Comparison of ENCODE assay signal across 16 cellular contexts in genomic region chr14:21964180-21964579, GRCh38.
"Had no signal": no experiment of that assay in that cellular context is flagged by ENCODE, and none has a peak within 500 bp of the region (broad histone marks: within the 10 kb centered on the region; RNA-seq: fewer than 3 reads in every experiment).

No MANE protein-coding gene starts in this region.

- H3K4me3 Mint-ChIP-seq: effector memory CD8-positive, alpha-beta T cell; memory B cell; natural killer cell treated with Interleukin-12 subunit alpha and Interleukin-12 subunit beta and Interleukin-15 and Interleukin-18, amount 100 ng/mL, for 72 hours; WTC11 had no signal

- H3K9me3 Mint-ChIP-seq: effector memory CD8-positive, alpha-beta T cell; memory B cell; natural killer cell treated with Interleukin-12 subunit alpha and Interleukin-12 subunit beta and Interleukin-15 and Interleukin-18, amount 100 ng/mL, for 72 hours; stimulated activated effector memory CD8-positive, alpha-beta T cell treated with anti-CD3 and anti-CD28 coated beads, Interleukin-12 subunit alpha, Interleukin-12 subunit beta, amount 100 ng/mL, for 72 hours; WTC11 had no signal

- H3K36me3 Mint-ChIP-seq: memory B cell; natural killer cell treated with Interleukin-12 subunit alpha and Interleukin-12 subunit beta and Interleukin-15 and Interleukin-18, amount 100 ng/mL, for 72 hours; stimulated activated effector memory CD8-positive, alpha-beta T cell treated with anti-CD3 and anti-CD28 coated beads, Interleukin-12 subunit alpha, Interleukin-12 subunit beta, amount 100 ng/mL, for 72 hours; WTC11 had no signal

- H3K27me3 ChIP-seq: foreskin keratinocyte, left lung, upper lobe of right lung had no signal

- H3K27ac ChIP-seq: foreskin keratinocyte, left lung, SK-N-MC, thoracic aorta, upper lobe of right lung had no signal

- DNase-seq: dermis blood vessel endothelial cell; effector memory CD8-positive, alpha-beta T cell; foreskin keratinocyte; glutamatergic neuron; hypothalamus; kidney; left lung; stimulated activated CD4-positive, alpha-beta T cell treated with anti-CD3 and anti-CD28 coated beads, Interleukin-12 subunit alpha, Interleukin-12 subunit beta, amount 100 ng/mL, for 4 hours; stimulated activated CD4-positive, alpha-beta T cell treated with anti-CD3 and anti-CD28 coated beads, Interleukin-2, amount 100 ng/mL, for 24 hours; upper lobe of right lung had no signal

- ATAC-seq: effector memory CD8-positive, alpha-beta T cell; foreskin keratinocyte; left lung; natural killer cell treated with Interleukin-12 subunit alpha and Interleukin-12 subunit beta and Interleukin-15 and Interleukin-18, amount 100 ng/mL, for 72 hours; stimulated activated effector memory CD8-positive, alpha-beta T cell treated with anti-CD3 and anti-CD28 coated beads, Interleukin-12 subunit alpha, Interleukin-12 subunit beta, amount 100 ng/mL, for 72 hours; upper lobe of right lung; WTC11 had no signal

- H3K9me3 ChIP-seq: left lung, thoracic aorta, upper lobe of right lung had no signal

- H3K4me3 ChIP-seq: left lung, SK-N-MC, thoracic aorta, upper lobe of right lung had no signal

- H3K36me3 ChIP-seq: left lung, thoracic aorta, upper lobe of right lung had no signal

- H3K4me1 ChIP-seq: foreskin keratinocyte, left lung, upper lobe of right lung had no signal

- H3K4me1 Mint-ChIP-seq: memory B cell, WTC11 had no signal

- H3K27ac Mint-ChIP-seq: effector memory CD8-positive, alpha-beta T cell; memory B cell; natural killer cell treated with Interleukin-12 subunit alpha and Interleukin-12 subunit beta and Interleukin-15 and Interleukin-18, amount 100 ng/mL, for 72 hours; WTC11 had no signal
